9 cellular contexts compared by ENCODE assay signal in the genomic region with DNA sequence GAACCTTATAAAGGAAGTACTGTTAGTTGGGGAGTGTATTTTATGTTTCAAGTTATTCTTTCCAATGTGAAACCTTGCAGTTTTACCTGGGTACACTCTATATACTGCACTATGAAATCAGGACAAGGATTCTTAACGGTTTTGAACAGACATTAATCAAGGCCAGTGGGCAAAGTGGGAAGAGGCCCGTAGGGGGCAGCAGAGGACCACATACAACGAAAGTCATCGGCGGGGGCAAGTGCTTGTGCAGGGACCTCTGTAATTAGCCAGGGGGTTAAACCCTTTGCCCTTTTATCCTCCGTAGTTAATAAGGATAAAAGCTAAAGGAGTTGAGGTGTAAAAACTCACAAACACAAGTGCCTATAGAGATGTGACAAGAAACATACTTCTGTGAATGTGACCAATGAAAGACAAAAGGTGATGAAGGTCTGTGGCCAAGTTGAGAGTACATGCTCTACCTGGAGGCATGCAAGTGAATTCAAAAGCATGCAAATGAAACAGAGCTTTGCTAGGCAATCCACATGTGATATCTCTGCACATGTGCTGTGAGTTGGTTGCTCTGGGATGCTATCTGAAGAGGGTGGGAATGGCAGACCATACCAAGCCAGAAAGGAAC.
DNase-seq lines count a peak whose midpoint lies in the region; ATAC-seq and TF ChIP-seq lines count a peak whose summit lies in the region.
"Had no signal": no experiment of that assay in that cellular context is flagged by ENCODE, and none has a peak within 500 bp of the region (broad histone marks: within the 10 kb centered on the region; RNA-seq: fewer than 3 reads in every experiment).

No MANE protein-coding gene starts in this region.

- CTCF ChIA-PET in HEK293T (lab: Yijun Ruan, JAX), result interaction anchor here (1.0 kb wide), 1 partner anchor 908 kb away, joined by 4 read pairs; no protein-coding TSS in a partner anchor

- no peak overlapping the region for H3K9ac ChIP-seq in MM.1S (ENCODE audit: low read length)
- H3K9ac ChIP-seq: BLaER1 had no signal

- H3K4me1 ChIP-seq in MM.1S (ENCODE audit: low read length), result no peaks in the 10 kb centered on the region
- H3K4me1 ChIP-seq: BLaER1 had no signal

- POLR2A ChIA-PET in HEK293T (lab: Yijun Ruan, JAX), result no interaction called here

- no peaks in the 10 kb centered on the region for H3K27me3 ChIP-seq in MM.1S (replicated peaks; ENCODE audit: insufficient read depth, low read length)
- H3K27me3 ChIP-seq: BLaER1 had no signal

- peak overlapping the region; percentile 33; the same call in 1 of the 2 replicates for H3K4me2 ChIP-seq in MM.1S (ENCODE audit: low read depth, low read length)
- H3K4me2 ChIP-seq: BLaER1 had no signal

- H3K9me2 ChIP-seq in MM.1S (replicated peaks; ENCODE audit: insufficient read depth, low read length), result no peaks in the 10 kb centered on the region

- TF ChIP-seq CTCF in MM.1S (IDR thresholded peaks at IDR 0.05; ENCODE audit: low read length) (peak; percentile 92), cardiac fibroblast (IDR thresholded peaks at IDR 0.05; ENCODE audit: low read depth, low read length) (peak; percentile 81)

- no peak overlapping the region for H3K27ac ChIP-seq in MM.1S (ENCODE audit: low read length)
- H3K27ac ChIP-seq: BLaER1 had no signal

- no peaks in the 10 kb centered on the region for H3K36me3 ChIP-seq in MM.1S (replicated peaks; ENCODE audit: insufficient read depth, low read length)
- H3K36me3 ChIP-seq: BLaER1 had no signal

- no peaks in the 10 kb centered on the region for H3K79me2 ChIP-seq in MM.1S (ENCODE audit: low read length)

- peak overlapping the region; percentile 37 for H2AFZ ChIP-seq in MM.1S (ENCODE audit: low read length)

- no peaks in the 10 kb centered on the region for H3F3A ChIP-seq in MM.1S (ENCODE audit: insufficient read depth, low read length)

- ATAC-seq in left lobe of liver, result peak; percentile 93

- no peaks in the 10 kb centered on the region for H3K9me3 ChIP-seq in MM.1S (replicated peaks; ENCODE audit: insufficient read depth, low read length)
- H3K9me3 ChIP-seq: BLaER1 had no signal

- no peaks in the 10 kb centered on the region for H4K20me1 ChIP-seq in MM.1S (ENCODE audit: insufficient read depth, low read length)
- H4K20me1 ChIP-seq: BLaER1 had no signal

- DNase-seq in NCI-H1417 (lab: John Stamatoyannopoulos, UW) (peak; percentile 51 to 73 (median 54)), NCI-H1417 treated with DMSO at 0.1 percent for 48 hours (lab: John Stamatoyannopoulos, UW) (no peak), HEK293T (ENCODE audit: extremely low spot score) (peak; percentile 66), MM.1S (peak; percentile 74), UCSD-AML1 (lab: John Stamatoyannopoulos, UW; ENCODE audit: unreplicated experiment) (peak; percentile 61), cardiac fibroblast (ENCODE audit: low read depth in 2 of 2) (peak; percentile 61), left lobe of liver (ENCODE audit: low spot score) (peak; percentile 58)
- peak; percentile 22 to 49 (median 31) for DNase-seq in stimulated activated CD4-positive, alpha-beta T cell treated with anti-CD3 and anti-CD28 coated beads, TNF-alpha, amount 100 ng/mL, for 48 hours (ENCODE audit: low read depth in 3 of 3)

- H3K4me3 ChIP-seq in MM.1S (ENCODE audit: low read length) (no peak overlapping the region), cardiac fibroblast (replicated peaks in 1 of 2; ENCODE audit: low read depth in 2 of 2, low read length in 2 of 2) (no peak overlapping the region)
- H3K4me3 ChIP-seq: BLaER1 had no signal

TF ChIP-seq in HEK293T, 16 proteins besides CTCF, POLR2A, EP300 and RAD21:
- no peak for TF ChIP-seq LEF1 (IDR thresholded peaks at IDR 0.05; ENCODE audit: borderline replicate concordance)
- no peak for TF ChIP-seq SUZ12 (IDR thresholded peaks at IDR 0.05)
- no peak for TF ChIP-seq L3MBTL2 (conservative IDR thresholded peaks at IDR 0.05)
- no peak for TF ChIP-seq ZNF384 (IDR thresholded peaks at IDR 0.05)
- no peak for TF ChIP-seq ARNT (IDR thresholded peaks at IDR 0.05)
- TF ChIP-seq, protein P1, sequence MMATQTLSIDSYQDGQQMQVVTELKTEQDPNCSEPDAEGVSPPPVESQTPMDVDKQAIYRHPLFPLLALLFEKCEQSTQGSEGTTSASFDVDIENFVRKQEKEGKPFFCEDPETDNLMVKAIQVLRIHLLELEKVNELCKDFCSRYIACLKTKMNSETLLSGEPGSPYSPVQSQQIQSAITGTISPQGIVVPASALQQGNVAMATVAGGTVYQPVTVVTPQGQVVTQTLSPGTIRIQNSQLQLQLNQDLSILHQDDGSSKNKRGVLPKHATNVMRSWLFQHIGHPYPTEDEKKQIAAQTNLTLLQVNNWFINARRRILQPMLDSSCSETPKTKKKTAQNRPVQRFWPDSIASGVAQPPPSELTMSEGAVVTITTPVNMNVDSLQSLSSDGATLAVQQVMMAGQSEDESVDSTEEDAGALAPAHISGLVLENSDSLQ (IDR thresholded peaks at IDR 0.05), result no peak
- no peak for TF ChIP-seq FOXA1 (IDR thresholded peaks at IDR 0.05)
- no peak for TF ChIP-seq CTBP1 (IDR thresholded peaks at IDR 0.05; ENCODE audit: borderline replicate concordance)
- TF ChIP-seq TARDBP (IDR thresholded peaks at IDR 0.05), result no peak
- no peak for TF ChIP-seq SP1 (IDR thresholded peaks at IDR 0.05)
- no peak for TF ChIP-seq FOXM1 (IDR thresholded peaks at IDR 0.05; ENCODE audit: borderline replicate concordance)
- no peak for TF ChIP-seq HDGF (IDR thresholded peaks at IDR 0.05; ENCODE audit: borderline replicate concordance)
- no peak for TF ChIP-seq NFRKB (IDR thresholded peaks at IDR 0.05)
- no peak for TF ChIP-seq BHLHE40 (IDR thresholded peaks at IDR 0.05; ENCODE audit: borderline replicate concordance)
- no peak for TF ChIP-seq ELF4 (IDR thresholded peaks at IDR 0.05)
- no peak for TF ChIP-seq FOXK2 (IDR thresholded peaks at IDR 0.05)
